In genomic region chr5:113330533-113331200, GRCh38 we compare ENCODE assay signal across 9 cellular contexts.
DNase-seq lines count a peak whose midpoint lies in the region; ATAC-seq, FAIRE-seq and TF ChIP-seq lines count a peak whose summit lies in the region.
"Had no signal": no experiment of that assay in that cellular context is flagged by ENCODE, and none has a peak within 500 bp of the region (broad histone marks: within the 10 kb centered on the region; RNA-seq: fewer than 3 reads in every experiment).

No MANE protein-coding gene starts in this region.

- CTCF ChIA-PET in activated CD4-positive, alpha-beta T cell treated with anti-CD3 and anti-CD28 coated beads, Interleukin-2, amount 10 ng/mL, durations not matched to agents 7 days and 5 days (lab: Charles Lee) = interaction anchor here (1.0 to 1.3 kb wide), 8 partner anchors 12 to 337 kb away, joined by 3 to 5 read pairs (median 3); no protein-coding TSS in a partner anchor

- no peaks in the 10 kb centered on the region for H3K36me3 Mint-ChIP-seq in activated CD4-positive, alpha-beta T cell treated with anti-CD3 and anti-CD28 coated beads, Interleukin-2, amount 10 ng/mL, durations not matched to agents 7 days and 5 days (ENCODE audit: low read depth)

- 4 to 11% methylated on average over 4 of the region's 4 CpGs for WGBS in upper lobe of left lung, 2 donors

- POLR2A ChIA-PET in activated CD4-positive, alpha-beta T cell treated with anti-CD3 and anti-CD28 coated beads, Interleukin-2, amount 10 ng/mL, durations not matched to agents 7 days and 5 days (lab: Charles Lee) = no interaction called here

- H3K27me3 Mint-ChIP-seq in activated CD4-positive, alpha-beta T cell treated with anti-CD3 and anti-CD28 coated beads, Interleukin-2, amount 10 ng/mL, durations not matched to agents 7 days and 5 days = peaks cover 2% of the 10 kb centered on the region

- FAIRE-seq in islet of Langerhans (lab: Jason Lieb, UNC) = peak; percentile 83

- no peaks in the 10 kb centered on the region for H3K9me3 Mint-ChIP-seq in activated CD4-positive, alpha-beta T cell treated with anti-CD3 and anti-CD28 coated beads, Interleukin-2, amount 10 ng/mL, durations not matched to agents 7 days and 5 days
- H3K9me3 Mint-ChIP-seq: stimulated activated naive CD8-positive, alpha-beta T cell treated with anti-CD3 and anti-CD28 coated beads, Interleukin-15, Interleukin-2, amounts not matched to agents 100 ng/mL and 50 ng/mL, for 24 hours had no signal

- peak; percentile 48 for DNase-seq in activated CD4-positive, alpha-beta T cell treated with anti-CD3 and anti-CD28 coated beads, Interleukin-2, amount 10 ng/mL, durations not matched to agents 7 days and 5 days
- DNase-seq in activated CD4-positive, alpha-beta T cell treated with anti-CD3 and anti-CD28 coated beads for 1 hour = no peak
- DNase-seq in HCEC 1CT = peak; percentile 37
- peak; percentile 32 for DNase-seq in NCI-H2171 (lab: John Stamatoyannopoulos, UW)
- DNase-seq in astrocyte of the hippocampus (ENCODE audit: low read depth, low spot score) = peak; percentile 61
- no peak for DNase-seq in upper lobe of left lung
- DNase-seq in stimulated activated CD4-positive, alpha-beta T cell treated with anti-CD3 and anti-CD28 coated beads, Interleukin-2, amount 100 ng/mL, for 24 hours = no peak

- H3K4me3 Mint-ChIP-seq in activated CD4-positive, alpha-beta T cell treated with anti-CD3 and anti-CD28 coated beads, Interleukin-2, amount 10 ng/mL, durations not matched to agents 7 days and 5 days = peak overlapping the region; percentile 11
- H3K4me3 Mint-ChIP-seq: stimulated activated naive CD8-positive, alpha-beta T cell treated with anti-CD3 and anti-CD28 coated beads, Interleukin-15, Interleukin-2, amounts not matched to agents 100 ng/mL and 50 ng/mL, for 24 hours had no signal

- no peak overlapping the region for H3K27ac ChIP-seq in upper lobe of left lung

- no peak overlapping the region for H3K4me3 ChIP-seq in upper lobe of left lung

- H3K36me3 ChIP-seq in upper lobe of left lung = no peaks in the 10 kb centered on the region

- no peak for TF ChIP-seq EP300 in upper lobe of left lung (IDR thresholded peaks at IDR 0.05)

- H3K27me3 ChIP-seq in upper lobe of left lung = no peaks in the 10 kb centered on the region

- H3K9me3 ChIP-seq in upper lobe of left lung = no peaks in the 10 kb centered on the region

- TF ChIP-seq POLR2A in upper lobe of left lung (IDR thresholded peaks at IDR 0.05) = no peak

- peaks cover 5 to 9% (median 9%) of the 10 kb centered on the region in 4 donors for H3K4me1 ChIP-seq in upper lobe of left lung

- TF ChIP-seq CTCF in upper lobe of left lung (IDR thresholded peaks at IDR 0.05) = peak in 4 of 6 experiments; percentile 24 to 39 (median 34)

- H3K27ac Mint-ChIP-seq in activated CD4-positive, alpha-beta T cell treated with anti-CD3 and anti-CD28 coated beads, Interleukin-2, amount 10 ng/mL, durations not matched to agents 7 days and 5 days = no peak overlapping the region
- H3K27ac Mint-ChIP-seq: stimulated activated naive CD8-positive, alpha-beta T cell treated with anti-CD3 and anti-CD28 coated beads, Interleukin-15, Interleukin-2, amounts not matched to agents 100 ng/mL and 50 ng/mL, for 24 hours had no signal

- ATAC-seq in upper lobe of left lung (ENCODE audit: low FRiP score in 2 of 2) = peak in 1 of 2 donors; percentile 61

- H3K4me1 Mint-ChIP-seq in activated CD4-positive, alpha-beta T cell treated with anti-CD3 and anti-CD28 coated beads, Interleukin-2, amount 10 ng/mL, durations not matched to agents 7 days and 5 days = peaks cover 23% of the 10 kb centered on the region

Comparison
In these comparisons a context has a peak if more than half of its experiments do, and no peak if none do; other contexts are left out.
1. DNase-seq: peak in activated CD4-positive, alpha-beta T cell treated with anti-CD3 and anti-CD28 coated beads, Interleukin-2, amount 10 ng/mL, durations not matched to agents 7 days and 5 days (single experiment), HCEC 1CT (single experiment), NCI-H2171 (single experiment) and astrocyte of the hippocampus (single experiment); none in activated CD4-positive, alpha-beta T cell treated with anti-CD3 and anti-CD28 coated beads for 1 hour (single experiment), upper lobe of left lung (0 of 2) and stimulated activated CD4-positive, alpha-beta T cell treated with anti-CD3 and anti-CD28 coated beads, Interleukin-2, amount 100 ng/mL, for 24 hours (0 of 2).